In genomic region chr6:107763959-107764358, GRCh38 we compare ENCODE assay signal across 25 cellular contexts.
DNase-seq lines count a peak whose midpoint lies in the region; TF ChIP-seq lines count a peak whose summit lies in the region.
"Had no signal": no experiment of that assay in that cellular context is flagged by ENCODE, and none has a peak within 500 bp of the region (broad histone marks: within the 10 kb centered on the region; RNA-seq: fewer than 3 reads in every experiment).

No MANE protein-coding gene starts in this region.

- H3K36me3 ChIP-seq in endodermal cell (ENCODE audit: control insufficient read depth, insufficient read depth, low read length): no peaks in the 10 kb centered on the region
- H3K36me3 ChIP-seq: gastroesophageal sphincter, left ventricle myocardium inferior, right lobe of liver, tibial artery had no signal

- peaks cover 3% of the 10 kb centered on the region for H3K9me3 Mint-ChIP-seq in osteocyte (ENCODE audit: unreplicated experiment)
- H3K9me3 Mint-ChIP-seq in endodermal cell: no peaks in the 10 kb centered on the region
- H3K9me3 Mint-ChIP-seq: GM23338 had no signal

- H3K4me1 ChIP-seq in endodermal cell (ENCODE audit: control insufficient read depth, insufficient read depth, low read length): no peaks in the 10 kb centered on the region
- H3K4me1 ChIP-seq: gastroesophageal sphincter, left ventricle myocardium inferior, right lobe of liver, tibial artery had no signal

- no peaks in the 10 kb centered on the region for H3K36me3 Mint-ChIP-seq in osteocyte (ENCODE audit: unreplicated experiment)
- no peaks in the 10 kb centered on the region for H3K36me3 Mint-ChIP-seq in endodermal cell (ENCODE audit: low read depth)

- no peak overlapping the region for H3K9ac ChIP-seq in endodermal cell (ENCODE audit: extremely low read depth, low read length, poor library complexity, severe bottlenecking)

- no peak overlapping the region for H3K27ac ChIP-seq in endodermal cell (ENCODE audit: low read depth, low read length)
- H3K27ac ChIP-seq: gastroesophageal sphincter, left ventricle myocardium inferior, right lobe of liver, tibial artery had no signal

- no peaks in the 10 kb centered on the region for H3K27me3 ChIP-seq in endodermal cell (ENCODE audit: control insufficient read depth, insufficient read depth, low read length, poor library complexity, severe bottlenecking)
- H3K27me3 ChIP-seq: right lobe of liver, tibial artery had no signal

- peaks cover 8% of the 10 kb centered on the region for H3K4me1 Mint-ChIP-seq in osteocyte (ENCODE audit: unreplicated experiment)
- H3K4me1 Mint-ChIP-seq in endodermal cell: peaks cover 4% of the 10 kb centered on the region

- no peak overlapping the region for H3K4me3 ChIP-seq in endodermal cell (ENCODE audit: low read length)
- H3K4me3 ChIP-seq: gastroesophageal sphincter, GM23338, left ventricle myocardium inferior, right lobe of liver, tibial artery had no signal

- H3K27ac Mint-ChIP-seq in osteocyte (ENCODE audit: unreplicated experiment) (no peak overlapping the region), endodermal cell (no peak overlapping the region)
- H3K27ac Mint-ChIP-seq: activated CD4-positive, alpha-beta T cell treated with anti-CD3 and anti-CD28 coated beads, Interleukin-2, amount 10 ng/mL, durations not matched to agents 24 days and 14 days; GM23338; stimulated activated naive B cell treated with anti-CD40 and anti-IgM and Interleukin-4, amounts not matched to agents 10 μg/mL and 1 μg/mL and 100 μg/mL, for 72 hours had no signal

- DNase-seq in GM04503 (ENCODE audit: low read depth) (peak; percentile 34), amniotic epithelial cell (ENCODE audit: low read depth) (peak; percentile 24), fibroblast of peridontal ligament (ENCODE audit: extremely low read depth) (peak; percentile 80), non-pigmented ciliary epithelial cell (ENCODE audit: low read depth) (peak; percentile 19), osteocyte (ENCODE audit: extremely low spot score, unreplicated experiment) (no peak), pons (ENCODE audit: low spot score) (no peak), endodermal cell (no peak)
- DNase-seq in NK-92 treated with Interleukin-12 subunit alpha and Interleukin-12 subunit beta, amount 100 ng/mL, for 24 hours (lab: John Stamatoyannopoulos, UW): no peak
- DNase-seq: activated CD4-positive, alpha-beta T cell treated with anti-CD3 and anti-CD28 coated beads, Interleukin-2, amount 10 ng/mL, durations not matched to agents 24 days and 14 days; activated CD8-positive, alpha-beta memory T cell treated with anti-CD3 and anti-CD28 coated beads, Interleukin-2, amount 50 U/mL, for 4 hours; activated gamma-delta T cell; amygdala; COR-L47; DND-41; left ventricle myocardium inferior; NCI-H1417; NCI-H748 treated with DMSO at 0.1 percent for 48 hours; nucleus accumbens; right lobe of liver; SIG-M5; stimulated activated naive B cell treated with anti-CD40 and anti-IgM and Interleukin-4, amounts not matched to agents 10 μg/mL and 1 μg/mL and 100 μg/mL, for 72 hours; T-helper 1 cell; tibial artery had no signal

- TF ChIP-seq CTCF in osteocyte (IDR thresholded peaks at IDR 0.05): no peak
- no peak for TF ChIP-seq CTCF in endodermal cell (conservative IDR thresholded peaks at IDR 0.05)

- H3K9me3 ChIP-seq in endodermal cell (ENCODE audit: control insufficient read depth, low read length): no peaks in the 10 kb centered on the region
- H3K9me3 ChIP-seq: gastroesophageal sphincter, left ventricle myocardium inferior, right lobe of liver, tibial artery had no signal

- H3K4me3 Mint-ChIP-seq in osteocyte (ENCODE audit: unreplicated experiment): no peak overlapping the region
- no peak overlapping the region for H3K4me3 Mint-ChIP-seq in endodermal cell
- H3K4me3 Mint-ChIP-seq: activated CD4-positive, alpha-beta T cell treated with anti-CD3 and anti-CD28 coated beads, Interleukin-2, amount 10 ng/mL, durations not matched to agents 24 days and 14 days; GM23338; stimulated activated naive B cell treated with anti-CD40 and anti-IgM and Interleukin-4, amounts not matched to agents 10 μg/mL and 1 μg/mL and 100 μg/mL, for 72 hours had no signal

- peaks cover 12% of the 10 kb centered on the region for H3K27me3 Mint-ChIP-seq in osteocyte (ENCODE audit: unreplicated experiment)
- H3K27me3 Mint-ChIP-seq in endodermal cell (ENCODE audit: insufficient read depth): peaks cover 1% of the 10 kb centered on the region
- H3K27me3 Mint-ChIP-seq: stimulated activated naive B cell treated with anti-CD40 and anti-IgM and Interleukin-4, amounts not matched to agents 10 μg/mL and 1 μg/mL and 100 μg/mL, for 72 hours had no signal

- 80 to 88% methylated on average over 1 of the region's 1 CpG for whole genome bisulfite sequencing in endodermal cell (ENCODE audit: insufficient coverage in 1 of 2, insufficient read length in 1 of 2), 2 experiments

Comparison
In these comparisons a context has a peak if more than half of its experiments do, and no peak if none do; other contexts are left out.
1. DNase-seq: peak in GM04503 (single experiment), amniotic epithelial cell (single experiment), fibroblast of peridontal ligament (single experiment) and non-pigmented ciliary epithelial cell (single experiment); none in NK-92 treated with Interleukin-12 subunit alpha and Interleukin-12 subunit beta, amount 100 ng/mL, for 24 hours (single experiment), osteocyte (single experiment), pons (single experiment) and endodermal cell (single experiment).